ENCODE assay signal across 13 cellular contexts in genomic region chr5:100676807-100677631, GRCh38.
A peak's percentile ranks its signal among the peaks of the same experiment; 100 is the strongest.
DNase-seq lines count a peak whose midpoint lies in the region; ATAC-seq lines count a peak whose summit lies in the region.
"Had no signal": no experiment of that assay in that cellular context is flagged by ENCODE, and none has a peak within 500 bp of the region (broad histone marks: within the 10 kb centered on the region; RNA-seq: fewer than 3 reads in every experiment).

No MANE protein-coding gene starts in this region.

- DNase-seq in A172 (ENCODE audit: low spot score) (peak; percentile 89), HS-5 (ENCODE audit: low read depth) (peak; percentile 37), NCI-H446 treated with DMSO at 0.1 percent for 48 hours (lab: John Stamatoyannopoulos, UW) (peak; percentile 89), fibroblast of gingiva (ENCODE audit: low read depth) (peak; percentile 35), left cardiac atrium (no peak), kidney tubule cell (ENCODE audit: low spot score) (no peak)
- DNase-seq in effector CD4-positive, alpha-beta T cell = no peak
- DNase-seq: activated B cell treated with CpG ODN at 0.5 μM for 24 hours, adrenal gland, NCI-H524, nucleus accumbens had no signal

- no peak for ATAC-seq in GM21367 (IDR thresholded peaks at IDR 0.05; ENCODE audit: unreplicated experiment)
- no peak for ATAC-seq in left cardiac atrium
- ATAC-seq: K562 had no signal

- intact Hi-C loops in left cardiac atrium (cut with DNase I) = no loop called here

Comparison
In these comparisons a context has a peak if more than half of its experiments do, and no peak if none do; other contexts are left out.
1. DNase-seq: peak in A172 (single experiment), HS-5 (single experiment), NCI-H446 treated with DMSO at 0.1 percent for 48 hours (single experiment) and fibroblast of gingiva (single experiment); none in left cardiac atrium (single experiment), kidney tubule cell (single experiment) and effector CD4-positive, alpha-beta T cell (single experiment).